8 cellular contexts compared by ENCODE assay signal in the genomic region with DNA sequence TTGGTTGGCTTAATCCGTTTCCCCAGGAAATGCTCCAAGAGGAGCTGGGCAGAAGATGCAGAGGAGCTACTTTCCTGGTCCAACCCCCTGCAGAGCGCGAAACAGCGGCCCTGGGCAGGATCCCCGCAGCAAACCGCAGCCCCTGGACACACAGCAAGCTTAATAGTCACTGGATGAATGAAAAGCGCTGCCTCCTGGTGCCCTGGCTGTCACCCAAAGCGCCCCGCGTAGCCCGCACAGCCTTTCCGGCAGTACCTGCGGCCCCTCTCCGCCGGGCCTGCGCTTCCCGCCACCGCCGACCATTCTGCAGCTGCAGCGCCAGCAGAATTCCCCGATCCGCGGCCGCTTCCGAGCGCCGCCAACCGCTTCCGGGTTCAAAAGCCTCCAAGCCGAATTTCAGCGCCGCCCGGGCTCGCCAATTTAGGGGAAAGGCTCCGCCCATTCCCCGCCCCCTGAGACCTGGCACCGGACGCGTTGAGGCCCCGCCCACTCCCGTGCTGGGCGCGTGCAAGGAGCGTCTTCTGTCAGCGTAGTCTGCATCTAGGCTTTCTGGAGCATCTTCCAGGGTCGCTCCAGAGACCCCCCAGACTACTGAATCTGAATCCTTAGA. TPM values are rescaled to one million over a fixed set of nuclear protein-coding genes. Genes with fewer than 3 reads are reported as not detected.
DNase-seq lines count a peak whose midpoint lies in the region; ATAC-seq, FAIRE-seq and TF ChIP-seq lines count a peak whose summit lies in the region.

A gene (minus strand): TSS at position 370 of the 610 bp plus-strand sequence. CDS start 67 bp downstream, at position 303.

- H3K4me1 ChIP-seq in pancreas, result peaks cover 7 to 13% (median 10%) of the 10 kb centered on the region in 3 donors
- peaks cover 0 to 23% (median 11%) of the 10 kb centered on the region in 4 donors for H3K4me1 ChIP-seq in tibial artery

- DNase-seq in NCI-H1105 treated with DMSO at 0.1 percent for 48 hours (lab: John Stamatoyannopoulos, UW), result peak; percentile 77
- DNase-seq in SW 1271 (lab: John Stamatoyannopoulos, UW), result peak; percentile 22 to 80
- peak; percentile 84 for DNase-seq in activated naive CD8-positive, alpha-beta T cell treated with anti-CD3 and anti-CD28 coated beads, Interleukin-2, amount 50 U/mL, for 16 hours (ENCODE audit: low read depth, low spot score)
- peak; percentile 85 to 97 (median 94) for DNase-seq in head of caudate nucleus
- DNase-seq in pancreas, result peak; percentile 88 to 96 (median 92)
- DNase-seq in tibial artery, result peak; percentile 92 to 95

- H3K36me3 ChIP-seq in pancreas (no peaks in the 10 kb centered on the region), tibial artery (peaks cover 5 to 6% (median 6%) of the 10 kb centered on the region in 3 donors)

- peak within 1 kb of the TSS; percentile 61 to 81 (median 72) for H3K4me3 ChIP-seq in pancreas
- peak within 1 kb of the TSS; percentile 75 to 76 for H3K4me3 ChIP-seq in tibial artery

- peak; percentile 96 for ATAC-seq in HG02642 (IDR thresholded peaks at IDR 0.05; ENCODE audit: poor library complexity, unreplicated experiment)
- peak; percentile 96 to 98 (median 98) for ATAC-seq in pancreas

- TF ChIP-seq CTCF in pancreas (IDR thresholded peaks at IDR 0.05), result no peak
- TF ChIP-seq CTCF in tibial artery (IDR thresholded peaks at IDR 0.05), result no peak

- no peaks in the 10 kb centered on the region for H3K9me3 ChIP-seq in pancreas
- no peaks in the 10 kb centered on the region for H3K9me3 ChIP-seq in tibial artery

- no peaks in the 10 kb centered on the region for H3K27me3 ChIP-seq in pancreas
- no peaks in the 10 kb centered on the region for H3K27me3 ChIP-seq in tibial artery

- FAIRE-seq in pancreas (lab: Jason Lieb, UNC), result peak; percentile 41

- H3K27ac ChIP-seq in pancreas, result peak within 1 kb of the TSS; percentile 25 to 64 (median 60)
- peak within 1 kb of the TSS; percentile 65 to 75 for H3K27ac ChIP-seq in tibial artery

- intact Hi-C loops in head of caudate nucleus (cut with DNase I), result loop anchor here (5.0 kb wide), 1 partner anchor 270 kb away; a partner anchor contains a TSS
- intact Hi-C loops in pancreas (cut with DNase I), result no loop called here
- intact Hi-C loops in tibial artery (cut with DNase I; ENCODE audit: low total_unique reads), result loop anchor here (10.0 kb wide), 1 partner anchor 143 kb away; a partner anchor contains a TSS

- WGBS in pancreas, 2 donors, result 0% methylated on average over 44 to 46 of the region's 46 CpGs

- peak; percentile 53 for TF ChIP-seq POLR2A in GM10847 (IDR thresholded peaks at IDR 0.05; ENCODE audit: extremely low read depth, insufficient read length)

RNA-seq across cellular contexts. Expression of the gene that starts here (rescaled TPM):
- 1 to 10 TPM; 5.9 to 9.9 (median 9.1) TPM for total RNA-seq in pancreas
- 10 to 100 TPM; 11.6 to 19.9 TPM for polyA plus RNA-seq in pancreas

Comparison
In these comparisons a context has a peak if more than half of its experiments do, and no peak if none do; other contexts are left out.
1. Peak in every context shown above with its lines: DNase-seq, ATAC-seq, H3K4me3 ChIP-seq and H3K27ac ChIP-seq.
2. intact Hi-C loops: an anchor here in head of caudate nucleus (5.0 kb wide) and tibial artery (10.0 kb wide); none called in pancreas.